Comparison of ENCODE assay signal across 8 cellular contexts in genomic region chr14:81219210-81219820, GRCh38. TPM values are rescaled to one million over a fixed set of nuclear protein-coding genes. Genes with fewer than 3 reads are reported as not detected.
DNase-seq lines count a peak whose midpoint lies in the region; ATAC-seq, FAIRE-seq and TF ChIP-seq lines count a peak whose summit lies in the region.

No MANE protein-coding gene starts in this region.

- TF ChIP-seq CTCF in OCI-LY3 (IDR thresholded peaks at IDR 0.05; ENCODE audit: low read depth, low read length) (no peak), endothelial cell of umbilical vein (IDR thresholded peaks at IDR 0.05; ENCODE audit: extremely low read depth in 1 of 2, insufficient read depth in 1 of 2, low read depth in 1 of 2, low read length in 2 of 2) (no peak)

- peaks cover 32% of the 10 kb centered on the region for H3K36me3 ChIP-seq in OCI-LY3 (replicated peaks; ENCODE audit: low read depth, low read length)
- H3K36me3 ChIP-seq in endothelial cell of umbilical vein (ENCODE audit: control insufficient read depth in 2 of 2, extremely low read depth in 1 of 2, insufficient read depth in 2 of 2, low read length in 2 of 2): peaks cover 4 to 6% of the 10 kb centered on the region in 2 experiments

- H2AFZ ChIP-seq in OCI-LY3 (ENCODE audit: low read depth, low read length): no peak overlapping the region
- peak overlapping the region; percentile 55 for H2AFZ ChIP-seq in endothelial cell of umbilical vein (ENCODE audit: low read depth, low read length)

- H3K27me3 ChIP-seq in OCI-LY3 (ENCODE audit: low read depth, low read length) (no peaks in the 10 kb centered on the region), endothelial cell of umbilical vein (ENCODE audit: control insufficient read depth in 2 of 2, insufficient read depth in 2 of 2, low read length in 2 of 2) (no peaks in the 10 kb centered on the region)

- FAIRE-seq in endothelial cell of umbilical vein (lab: Jason Lieb, UNC): peak; percentile 84

- H3K9me3 ChIP-seq in OCI-LY3 (ENCODE audit: insufficient read depth, low read length) (peaks cover 4% of the 10 kb centered on the region; the same call in 1 of the 2 replicates), endothelial cell of umbilical vein (replicated peaks; ENCODE audit: control insufficient read depth, insufficient read depth, low read length) (no peaks in the 10 kb centered on the region)

- BruUV-seq in endothelial cell of umbilical vein (replicated peaks; lab: Mats Ljungman, UMichigan): TSS peak; percentile 98

- H3K4me3 ChIP-seq in OCI-LY3 (ENCODE audit: low read length) (peak overlapping the region; percentile 95), endothelial cell of umbilical vein (replicated peaks in 1 of 3; ENCODE audit: insufficient read depth in 1 of 3, low read depth in 1 of 3, low read length in 3 of 3) (peak overlapping the region; percentile 84 to 99 (median 98))

- H4K20me1 ChIP-seq in OCI-LY3 (ENCODE audit: insufficient read depth, low read length) (peaks cover 34% of the 10 kb centered on the region), endothelial cell of umbilical vein (replicated peaks; ENCODE audit: control insufficient read depth, extremely low read depth, insufficient read depth, low read length) (no peaks in the 10 kb centered on the region)

- DNase-seq in DMS 273 treated with DMSO at 0.1 percent for 48 hours (lab: John Stamatoyannopoulos, UW) (peak; percentile 97), HuH-7.5 (ENCODE audit: low spot score) (peak; percentile 79), activated T-cell treated with anti-CD3 and anti-CD28 coated beads for 24 hours (ENCODE audit: low read depth) (peak; percentile 76), endothelial cell of umbilical vein (ENCODE audit: low read depth, low spot score) (peak; percentile 98), midbrain (lab: John Stamatoyannopoulos, UW) (peak; percentile 94)
- peak; percentile 72 to 73 for DNase-seq in stimulated activated CD8-positive, alpha-beta memory T cell treated with anti-CD3 and anti-CD28 coated beads, Interleukin-15, amount 100 ng/mL, for 48 hours (ENCODE audit: low read depth in 2 of 2)

- peak; percentile 66 for ATAC-seq in GM21528 (IDR thresholded peaks at IDR 0.05; ENCODE audit: low FRiP score, unreplicated experiment)

- peak overlapping the region; percentile 97 for H3K9ac ChIP-seq in OCI-LY3 (ENCODE audit: low read length)
- peak overlapping the region; percentile 99 for H3K9ac ChIP-seq in endothelial cell of umbilical vein (replicated peaks; ENCODE audit: extremely low read depth, insufficient read depth, low read length)

- dilution Hi-C loops in endothelial cell of umbilical vein (cut with MboI; ENCODE audit: extremely low pct_ligation_motif_present, low sequenced_read_pairs): no loop called here

- no peaks in the 10 kb centered on the region for H3K9me1 ChIP-seq in endothelial cell of umbilical vein (replicated peaks; ENCODE audit: control insufficient read depth, extremely low read depth, insufficient read depth, low read length)

- TF ChIP-seq POLR2A in endothelial cell of umbilical vein (IDR thresholded peaks at IDR 0.05; ENCODE audit: low read depth, low read length): peak; percentile 99

- intact Hi-C loops in endothelial cell of umbilical vein (cut with micrococcal nuclease): loop anchor here (1.0 to 5.0 kb wide), 4 partner anchors 49 to 314 kb away; partner anchors contain the start of genes CEP128 and SEL1L

- CTCF ChIA-PET in endothelial cell of umbilical vein (lab: Charles Lee): interaction anchor here (0.9 to 1.3 kb wide), 7 partner anchors 9 to 264 kb away, joined by 3 to 7 read pairs (median 3); partner anchors contain the start of gene TSHR

- H3K27ac ChIP-seq in OCI-LY3 (ENCODE audit: low read length): peak overlapping the region; percentile 90
- H3K27ac ChIP-seq in endothelial cell of umbilical vein (ENCODE audit: insufficient read depth, low read depth, low read length): peak overlapping the region; percentile 96

- H3K79me2 ChIP-seq in OCI-LY3 (ENCODE audit: low read length) (peaks cover 60% of the 10 kb centered on the region), endothelial cell of umbilical vein (ENCODE audit: control insufficient read depth, insufficient read depth, low read length) (peaks cover 41% of the 10 kb centered on the region)

- peak overlapping the region; percentile 80 for H3K4me2 ChIP-seq in OCI-LY3 (ENCODE audit: low read length)
- H3K4me2 ChIP-seq in endothelial cell of umbilical vein (ENCODE audit: insufficient read depth, low read length): peak overlapping the region; percentile 97

- POLR2A ChIA-PET in endothelial cell of umbilical vein (lab: Charles Lee): interaction anchor here (0.6 to 1.3 kb wide), 21 partner anchors 8 to 314 kb away, joined by 3 to 16 read pairs (median 3); partner anchors contain the start of genes CEP128, SEL1L and TSHR

- H3K4me1 ChIP-seq in OCI-LY3 (ENCODE audit: low read length): peaks cover 20% of the 10 kb centered on the region
- peaks cover 18% of the 10 kb centered on the region for H3K4me1 ChIP-seq in endothelial cell of umbilical vein (ENCODE audit: control insufficient read depth, extremely low read depth, insufficient read depth, low read length)

TF ChIP-seq in endothelial cell of umbilical vein, 7 proteins besides CTCF, POLR2A, EP300 and RAD21:
- TF ChIP-seq MYC (IDR thresholded peaks at IDR 0.05; ENCODE audit: low read depth, low read length): no peak
- peak; percentile 97 for TF ChIP-seq POLR2AphosphoS5 (IDR thresholded peaks at IDR 0.05; ENCODE audit: insufficient read depth, low read depth, low read length)
- TF ChIP-seq JUN (IDR thresholded peaks at IDR 0.05; ENCODE audit: borderline replicate concordance, insufficient read depth, insufficient read length, low read depth): no peak
- TF ChIP-seq MAX (IDR thresholded peaks at IDR 0.05; ENCODE audit: insufficient read depth, insufficient read length): no peak
- no peak for TF ChIP-seq FOS (IDR thresholded peaks at IDR 0.05; ENCODE audit: borderline replicate concordance, insufficient read depth, low read length)
- no peak for TF ChIP-seq GATA2 (IDR thresholded peaks at IDR 0.05; ENCODE audit: insufficient read depth, insufficient read length, low read depth, low read length)
- TF ChIP-seq EZH2 (IDR thresholded peaks at IDR 0.05; ENCODE audit: borderline replicate concordance, low read depth, low read length, severe bottlenecking): no peak

RNA-seq across cellular contexts. Expression of gene GTF2A1, which starts 1.4 kb away (rescaled TPM):
- total RNA-seq in endothelial cell of umbilical vein: 32.1 and 33.4 TPM in 2 replicates
- 11.1 and 13.3 TPM in 2 replicates for polyA plus RNA-seq in endothelial cell of umbilical vein
- 11.2 and 11.6 TPM in 2 replicates for polyA plus RNA-seq in endothelial cell of umbilical vein (2011; cell fraction: cytosol; rRNA removed)
- polyA plus RNA-seq in endothelial cell of umbilical vein (2011; cell fraction: nucleus; rRNA removed): 8.5 and 8.6 TPM in 2 replicates
- polyA plus RNA-seq in endothelial cell of umbilical vein (2012): 12.4 and 15.7 TPM in 2 replicates
- polyA minus RNA-seq in endothelial cell of umbilical vein: 54.5 and 63.9 TPM in 2 replicates
- polyA minus RNA-seq in endothelial cell of umbilical vein (2011; cell fraction: cytosol; rRNA and poly(A)+ RNA removed): 32.1 TPM
- polyA minus RNA-seq in endothelial cell of umbilical vein (2011; cell fraction: nucleus; rRNA and poly(A)+ RNA removed): 12.3 TPM in 2 replicates

Comparison
In these comparisons a context has a peak if more than half of its experiments do, and no peak if none do; other contexts are left out.
1. Peak in every context shown above with its lines: DNase-seq, ATAC-seq, H3K4me3 ChIP-seq and H3K27ac ChIP-seq.